17 cellular contexts compared by ENCODE assay signal in the genomic region with DNA sequence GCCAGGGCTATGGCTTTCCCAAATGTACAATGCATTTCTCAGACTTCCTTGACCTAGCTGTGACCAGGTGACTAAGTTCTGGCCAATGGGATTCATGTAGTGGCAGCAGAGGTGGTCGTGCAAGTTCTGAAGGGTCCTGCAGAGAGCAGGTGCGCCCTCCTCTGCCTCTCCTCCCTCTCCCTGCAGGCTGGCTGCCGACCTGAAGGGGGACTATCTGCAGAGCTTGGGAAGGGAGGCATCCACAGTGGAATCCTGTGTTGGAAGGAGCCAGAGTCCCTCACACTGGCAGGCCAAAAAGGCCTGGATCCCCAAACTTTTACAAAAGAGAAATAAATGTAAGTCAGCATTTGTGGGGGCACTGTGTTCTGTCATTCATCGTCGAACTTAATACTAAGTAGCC.
DNase-seq lines count a peak whose midpoint lies in the region; ATAC-seq, FAIRE-seq and TF ChIP-seq lines count a peak whose summit lies in the region.
"Had no signal": no experiment of that assay in that cellular context is flagged by ENCODE, and none has a peak within 500 bp of the region (broad histone marks: within the 10 kb centered on the region; RNA-seq: fewer than 3 reads in every experiment).

No MANE protein-coding gene starts in this region.

- H4K5ac ChIP-seq in H1 (ENCODE audit: insufficient read length, low read depth, low read length) = no peak overlapping the region

- H3K23me2 ChIP-seq in H1 (ENCODE audit: low read depth, low read length) = no peaks in the 10 kb centered on the region

- H4K20me1 ChIP-seq in HepG2 (ENCODE audit: insufficient read depth, low read length) (no peaks in the 10 kb centered on the region), H1 (replicated peaks in 1 of 2; ENCODE audit: control insufficient read depth in 1 of 2, insufficient read depth in 2 of 2, low read length in 2 of 2) (no peaks in the 10 kb centered on the region)

- no peak overlapping the region for H3K14ac ChIP-seq in H1 (ENCODE audit: insufficient read length)

- H3K27ac Mint-ChIP-seq in activated T-helper 1 cell treated with anti-CD3 and anti-CD28 coated beads, Interleukin-12 subunit alpha, Interleukin-12 subunit beta, Interleukin-2, Interleukin-4 antibody, amounts not matched to agents 30 ng/mL and 10 ng/mL and 1 ng/mL, durations not matched to agents 14 hours and 24 hours and 36 hours = no peak overlapping the region
- H3K27ac Mint-ChIP-seq: CD4-positive, alpha-beta T cell had no signal

- no peaks in the 10 kb centered on the region for H3K79me1 ChIP-seq in H1 (ENCODE audit: low read depth, low read length)

- TF ChIP-seq CTCF in HepG2 (CRISPR knock-in tag; IDR thresholded peaks at IDR 0.05) (no peak), right lobe of liver (IDR thresholded peaks at IDR 0.05) (no peak), H1 (IDR thresholded peaks at IDR 0.05; ENCODE audit: control extremely low read depth in 1 of 3, insufficient read depth in 1 of 3, low read depth in 1 of 3, low read length in 3 of 3) (peak; percentile 49 to 61 (median 56); a peak in 3 of 4 replicates)

- H3K23ac ChIP-seq in H1 (ENCODE audit: insufficient read length) = no peak overlapping the region

- H3K36me3 ChIP-seq in HepG2 (replicated peaks in 1 of 2; ENCODE audit: control insufficient read depth in 1 of 2, insufficient read depth in 2 of 2, low read length in 2 of 2) = no peaks in the 10 kb centered on the region
- H3K36me3 ChIP-seq in right lobe of liver = no peaks in the 10 kb centered on the region
- H3K36me3 ChIP-seq in H1 (ENCODE audit: control insufficient read depth in 2 of 4, insufficient read depth in 4 of 4, low read length in 3 of 4) = no peaks in the 10 kb centered on the region
- H3K36me3 ChIP-seq: HAP-1 had no signal

- intact Hi-C loops in HepG2 (cut with micrococcal nuclease; ENCODE audit: unreplicated experiment) (no loop called here), right lobe of liver (cut with DNase I) (no loop called here)
- intact Hi-C loops in activated T-helper 1 cell treated with anti-CD3 and anti-CD28 coated beads, Interleukin-12 subunit alpha, Interleukin-12 subunit beta, Interleukin-2, Interleukin-4 antibody, amounts not matched to agents 30 ng/mL and 10 ng/mL and 1 ng/mL, durations not matched to agents 14 hours and 24 hours and 36 hours (cut with micrococcal nuclease) = no loop called here

- WGBS in HepG2 (ENCODE audit: low lambda C conversion rate) = 20% methylated on average over 5 of the region's 5 CpGs
- 64% methylated on average over 4 of the region's 5 CpGs for WGBS in right lobe of liver (ENCODE audit: insufficient coverage, low coverage, low lambda C conversion rate, missing lambda C conversion rate)
- WGBS in H1 (ENCODE audit: extremely low coverage in 1 of 2, insufficient coverage in 1 of 2, insufficient read length in 1 of 2, insufficient replicate concordance in 2 of 2, low coverage in 1 of 2, low lambda C conversion rate in 2 of 2, missing lambda C conversion rate in 1 of 2), 2 experiments = 71% methylated on average over 5 of the region's 5 CpGs; no CpG with 5 or more reads in 1 of the 2 experiments

- no peak for FAIRE-seq in HepG2 (lab: Jason Lieb, UNC)
- no peak for FAIRE-seq in H1 (lab: Jason Lieb, UNC)
- FAIRE-seq: GM12878, GM18507 had no signal

- H3K27me3 Mint-ChIP-seq in activated T-helper 1 cell treated with anti-CD3 and anti-CD28 coated beads, Interleukin-12 subunit alpha, Interleukin-12 subunit beta, Interleukin-2, Interleukin-4 antibody, amounts not matched to agents 30 ng/mL and 10 ng/mL and 1 ng/mL, durations not matched to agents 14 hours and 24 hours and 36 hours (ENCODE audit: insufficient read depth) = no peaks in the 10 kb centered on the region
- H3K27me3 Mint-ChIP-seq: CD4-positive, alpha-beta T cell had no signal

- no peak overlapping the region for H3K4me3 Mint-ChIP-seq in activated T-helper 1 cell treated with anti-CD3 and anti-CD28 coated beads, Interleukin-12 subunit alpha, Interleukin-12 subunit beta, Interleukin-2, Interleukin-4 antibody, amounts not matched to agents 30 ng/mL and 10 ng/mL and 1 ng/mL, durations not matched to agents 14 hours and 24 hours and 36 hours
- H3K4me3 Mint-ChIP-seq: CD4-positive, alpha-beta T cell had no signal

- H3K79me2 ChIP-seq in HepG2 (ENCODE audit: insufficient read depth, low read length) (no peaks in the 10 kb centered on the region), H1 (ENCODE audit: control insufficient read depth in 1 of 2, insufficient read depth in 2 of 2, low read length in 2 of 2) (no peaks in the 10 kb centered on the region)

- H2BK20ac ChIP-seq in H1 (ENCODE audit: low read length) = no peak overlapping the region

- no TSS peak for BruUV-seq in HepG2 (replicated peaks; lab: Mats Ljungman, UMichigan)

- CTCF ChIA-PET in HepG2 (lab: Yijun Ruan, JAX; ENCODE audit: low intra/inter-chr PET ratio, low total read pairs) (no interaction called here), H1 (lab: Charles Lee; ENCODE audit: partially characterized antibody) (interaction anchor here (0.5 to 2.5 kb wide), 8 partner anchors 9 to 593 kb away, joined by 3 to 11 read pairs (median 4); no protein-coding TSS in a partner anchor)

- POLR2A ChIA-PET in HepG2 (lab: Yijun Ruan, JAX) = no interaction called here
- POLR2A ChIA-PET in H1 (lab: Charles Lee; ENCODE audit: partially characterized antibody) = no interaction called here

- H3K4me3 ChIP-seq in HepG2 (replicated peaks in 1 of 3; ENCODE audit: insufficient read depth in 1 of 3, low read depth in 2 of 3, low read length in 3 of 3) (no peak overlapping the region), right lobe of liver (no peak overlapping the region), H1 (ENCODE audit: extremely low read depth in 1 of 4, insufficient read depth in 2 of 4, low read depth in 3 of 4, low read length in 4 of 4) (no peak overlapping the region)
- H3K4me3 ChIP-seq: GM12878, HAP-1 had no signal

- H3K27me3 ChIP-seq in HepG2 (ENCODE audit: control insufficient read depth in 1 of 2, insufficient read depth in 2 of 2, low read length in 2 of 2) = no peaks in the 10 kb centered on the region
- H3K27me3 ChIP-seq in right lobe of liver = no peaks in the 10 kb centered on the region
- peaks cover 0 to 4% (median 0%) of the 10 kb centered on the region in 4 experiments; a peak in 1 of 7 replicates for H3K27me3 ChIP-seq in H1 (replicated peaks in 1 of 4; ENCODE audit: control insufficient read depth in 3 of 4, extremely low read depth in 1 of 4, insufficient read depth in 3 of 4, low read length in 3 of 4)

- no peaks in the 10 kb centered on the region for H3K4me1 ChIP-seq in HepG2 (ENCODE audit: insufficient read depth, low read length)
- H3K4me1 ChIP-seq in right lobe of liver = no peaks in the 10 kb centered on the region
- H3K4me1 ChIP-seq in H1 (replicated peaks in 1 of 4; ENCODE audit: control insufficient read depth in 3 of 4, insufficient read depth in 4 of 4, low read length in 3 of 4) = 0 out of 7 replicates have a peak, but pooled peaks cover 0 to 2% (median 0%) of the 10 kb centered on the region in 4 experiments
- H3K4me1 ChIP-seq: HAP-1 had no signal

- peaks cover 7% of the 10 kb centered on the region for H3K9me3 Mint-ChIP-seq in activated T-helper 1 cell treated with anti-CD3 and anti-CD28 coated beads, Interleukin-12 subunit alpha, Interleukin-12 subunit beta, Interleukin-2, Interleukin-4 antibody, amounts not matched to agents 30 ng/mL and 10 ng/mL and 1 ng/mL, durations not matched to agents 14 hours and 24 hours and 36 hours

- TF ChIP-seq EP300 in HepG2 (IDR thresholded peaks at IDR 0.05; ENCODE audit: low read depth in 2 of 2, low read length in 2 of 2) (no peak), HepG2 (CRISPR knock-in tag; IDR thresholded peaks at IDR 0.05; ENCODE audit: borderline replicate concordance) (no peak), H1 (IDR thresholded peaks at IDR 0.05; ENCODE audit: borderline replicate concordance in 1 of 2, low read depth in 2 of 2, low read length in 2 of 2) (no peak)

- in situ Hi-C loops in HepG2 (cut with HindIII; ENCODE audit: extremely low pct_ligation_motif_present, low pct_unique_long_range_greater_than_20kb) = no loop called here

- no peaks in the 10 kb centered on the region for H3K36me3 Mint-ChIP-seq in activated T-helper 1 cell treated with anti-CD3 and anti-CD28 coated beads, Interleukin-12 subunit alpha, Interleukin-12 subunit beta, Interleukin-2, Interleukin-4 antibody, amounts not matched to agents 30 ng/mL and 10 ng/mL and 1 ng/mL, durations not matched to agents 14 hours and 24 hours and 36 hours (ENCODE audit: low read depth)

- no peak overlapping the region for H3K4ac ChIP-seq in H1 (replicated peaks; ENCODE audit: insufficient read length, low read depth, low read length)

- no peak overlapping the region for H4K8ac ChIP-seq in H1 (ENCODE audit: extremely low read depth, insufficient read depth, low read length)

- no peak overlapping the region for H3K27ac ChIP-seq in HepG2 (ENCODE audit: extremely low read length, insufficient read depth, low read length)
- no peak overlapping the region for H3K27ac ChIP-seq in right lobe of liver
- H3K27ac ChIP-seq in H1 (ENCODE audit: low read depth, low read length) = no peak overlapping the region
- H3K27ac ChIP-seq: 22Rv1 had no signal

- no peak overlapping the region for H2BK5ac ChIP-seq in H1 (ENCODE audit: low read depth, low read length)

- no peak overlapping the region for H2BK15ac ChIP-seq in H1 (ENCODE audit: low read length)

- DNase-seq in HepG2 (ENCODE audit: low spot score) (no peak), right lobe of liver (no peak), H1 (ENCODE audit: low read depth in 1 of 2, low spot score in 2 of 2) (no peak), iPS-NIHi11 (ENCODE audit: low spot score) (peak; percentile 59), retina (no peak), NCI-H524 (lab: John Stamatoyannopoulos, UW) (no peak)
- DNase-seq in activated T-helper 1 cell treated with anti-CD3 and anti-CD28 coated beads, Interleukin-12 subunit alpha, Interleukin-12 subunit beta, Interleukin-2, Interleukin-4 antibody, amounts not matched to agents 30 ng/mL and 10 ng/mL and 1 ng/mL, durations not matched to agents 14 hours and 24 hours and 36 hours (ENCODE audit: low spot score) = no peak
- DNase-seq: AML-193; C1 segment of cervical spinal cord; Calu3; CD4-positive, alpha-beta T cell; DMS 273 treated with DMSO at 0.1 percent for 48 hours had no signal

- H3K9ac ChIP-seq in HepG2 (ENCODE audit: insufficient read depth, low read depth, low read length) (no peak overlapping the region), H1 (replicated peaks in 1 of 4; ENCODE audit: extremely low read depth in 1 of 4, low read depth in 3 of 4, low read length in 3 of 4) (no peak overlapping the region)

- no peak overlapping the region for H3K56ac ChIP-seq in H1 (replicated peaks; ENCODE audit: insufficient read length, low read depth, low read length)

- H2BK120ac ChIP-seq in H1 (replicated peaks; ENCODE audit: low read depth, low read length) = no peak overlapping the region

- H2AFZ ChIP-seq in HepG2 (ENCODE audit: low read length) (no peak overlapping the region), H1 (ENCODE audit: low read length) (0 out of 2 replicates have a peak overlapping the region, but pooled peaks have one; percentile 17)

- H3K18ac ChIP-seq in H1 (ENCODE audit: extremely low read depth, low read length) = no peak overlapping the region

- TF ChIP-seq POLR2A in HepG2 (IDR thresholded peaks at IDR 0.05; ENCODE audit: insufficient read depth in 1 of 2, low read depth in 2 of 2, low read length in 2 of 2) (no peak), right lobe of liver (IDR thresholded peaks at IDR 0.05) (no peak), H1 (IDR thresholded peaks at IDR 0.05; ENCODE audit: control extremely low read depth in 1 of 2, low read depth in 2 of 2, low read length in 2 of 2) (no peak)

- peak; percentile 43; the same call in 1 of the 3 replicates for ATAC-seq in HepG2
- no peak for ATAC-seq in right lobe of liver
- ATAC-seq in HG02798 (IDR thresholded peaks at IDR 0.05; ENCODE audit: poor library complexity, unreplicated experiment) = no peak
- ATAC-seq: GM12878 had no signal

- TF ChIP-seq RAD21 in HepG2 (CRISPR knock-in tag; IDR thresholded peaks at IDR 0.05) (no peak), H1 (IDR thresholded peaks at IDR 0.05 in 1 of 2, conservative IDR thresholded peaks at IDR 0.05 in 1 of 2; ENCODE audit: low read depth in 2 of 2, low read length in 2 of 2) (peak; percentile 14 to 21; a peak in 1 of 4 replicates)

- no peaks in the 10 kb centered on the region for H3K9me3 ChIP-seq in HepG2 (ENCODE audit: low read length)
- no peaks in the 10 kb centered on the region for H3K9me3 ChIP-seq in right lobe of liver
- no peaks in the 10 kb centered on the region for H3K9me3 ChIP-seq in H1 (ENCODE audit: insufficient read depth in 2 of 2, low read depth in 1 of 2, low read length in 1 of 2)
- H3K9me3 ChIP-seq: HAP-1 had no signal

- H2BK12ac ChIP-seq in H1 (ENCODE audit: low read depth, low read length) = no peak overlapping the region

- no peak overlapping the region for H2AK5ac ChIP-seq in H1 (ENCODE audit: low read depth, low read length)

- no peak overlapping the region for H4K91ac ChIP-seq in H1 (replicated peaks; ENCODE audit: insufficient read length, low read length)

- H3K4me1 Mint-ChIP-seq in activated T-helper 1 cell treated with anti-CD3 and anti-CD28 coated beads, Interleukin-12 subunit alpha, Interleukin-12 subunit beta, Interleukin-2, Interleukin-4 antibody, amounts not matched to agents 30 ng/mL and 10 ng/mL and 1 ng/mL, durations not matched to agents 14 hours and 24 hours and 36 hours (ENCODE audit: low read depth) = no peaks in the 10 kb centered on the region

- no peak overlapping the region for H3K4me2 ChIP-seq in HepG2 (ENCODE audit: low read depth, low read length)
- H3K4me2 ChIP-seq in H1 (ENCODE audit: insufficient read depth in 1 of 2, low read depth in 2 of 2, low read length in 2 of 2) = no peak overlapping the region; a peak in 1 of 4 replicates

Comparison
In these comparisons a context has a peak if more than half of its experiments do, and no peak if none do; other contexts are left out.
1. CTCF ChIP-seq: peak in H1 (3 of 3); none in HepG2 (single experiment) and right lobe of liver (0 of 4).
2. Of the 41 proteins assayed by ChIP-seq in both HepG2 and H1: peak only in HepG2: none; only in H1: CTCF, MAX and RAD21; in both: none; in neither: 38.